ENCODE assay signal across 9 cellular contexts in genomic region chr5:97534166-97534565, GRCh38.
DNase-seq lines count a peak whose midpoint lies in the region; ATAC-seq and TF ChIP-seq lines count a peak whose summit lies in the region.
"Had no signal": no experiment of that assay in that cellular context is flagged by ENCODE, and none has a peak within 500 bp of the region (broad histone marks: within the 10 kb centered on the region; RNA-seq: fewer than 3 reads in every experiment).

No MANE protein-coding gene starts in this region.

- TF ChIP-seq CTCF in AG04450 (IDR thresholded peaks at IDR 0.05; ENCODE audit: low read depth, low read length) (peak; percentile 76), GM12874 (IDR thresholded peaks at IDR 0.05; ENCODE audit: insufficient read depth, low read depth, low read length) (peak; percentile 60), HFFc6 (IDR thresholded peaks at IDR 0.05) (peak; percentile 91)

- CTCF ChIA-PET in AG04450 (lab: Charles Lee): interaction anchor here (0.6 to 4.2 kb wide), 55 partner anchors 9 to 1267 kb away, joined by 3 to 58 read pairs (median 4); partner anchors contain the start of gene RIOK2

- no peaks in the 10 kb centered on the region for H3K9me3 Mint-ChIP-seq in HFFc6
- no peaks in the 10 kb centered on the region for H3K9me3 Mint-ChIP-seq in activated T-helper 17 cell treated with anti-CD3 and anti-CD28 coated beads, Interleukin-2, amount 50 U/mL, for 72 hours
- H3K9me3 Mint-ChIP-seq in stimulated activated memory B cell treated with anti-CD40 and anti-IgM and Interleukin-4, amounts not matched to agents 10 μg/mL and 1 μg/mL and 100 μg/mL, for 72 hours: no peaks in the 10 kb centered on the region
- H3K9me3 Mint-ChIP-seq: T-cell had no signal

- peak; percentile 26 for ATAC-seq in activated T-helper 17 cell treated with anti-CD3 and anti-CD28 coated beads, Interleukin-2, amount 50 U/mL, for 72 hours (replicated peaks)
- ATAC-seq in stimulated activated memory B cell treated with anti-CD40 and anti-IgM and Interleukin-4, amounts not matched to agents 10 μg/mL and 1 μg/mL and 100 μg/mL, for 72 hours: peak; percentile 48
- ATAC-seq: T-cell had no signal

- DNase-seq in AG04450 (ENCODE audit: low read depth, low spot score) (peak; percentile 84), HFFc6 (peak; percentile 91), LoVo (ENCODE audit: low spot score) (peak; percentile 50), hepatic stellate cell (ENCODE audit: low spot score) (peak; percentile 71), activated gamma-delta T cell (lab: John Stamatoyannopoulos, UW) (no peak)

- no peaks in the 10 kb centered on the region for H3K27me3 ChIP-seq in AG04450 (ENCODE audit: control insufficient read depth, insufficient read depth, low read length)

- no peaks in the 10 kb centered on the region for H3K36me3 Mint-ChIP-seq in HFFc6 (ENCODE audit: low read depth)
- H3K36me3 Mint-ChIP-seq in activated T-helper 17 cell treated with anti-CD3 and anti-CD28 coated beads, Interleukin-2, amount 50 U/mL, for 72 hours (ENCODE audit: low read depth): no peaks in the 10 kb centered on the region
- H3K36me3 Mint-ChIP-seq in stimulated activated memory B cell treated with anti-CD40 and anti-IgM and Interleukin-4, amounts not matched to agents 10 μg/mL and 1 μg/mL and 100 μg/mL, for 72 hours: no peaks in the 10 kb centered on the region
- H3K36me3 Mint-ChIP-seq: T-cell had no signal

- no peaks in the 10 kb centered on the region; the same call in 1 of the 2 replicates for H3K27me3 Mint-ChIP-seq in HFFc6 (ENCODE audit: insufficient read depth)
- H3K27me3 Mint-ChIP-seq in activated T-helper 17 cell treated with anti-CD3 and anti-CD28 coated beads, Interleukin-2, amount 50 U/mL, for 72 hours: no peaks in the 10 kb centered on the region
- H3K27me3 Mint-ChIP-seq in stimulated activated memory B cell treated with anti-CD40 and anti-IgM and Interleukin-4, amounts not matched to agents 10 μg/mL and 1 μg/mL and 100 μg/mL, for 72 hours: no peaks in the 10 kb centered on the region
- H3K27me3 Mint-ChIP-seq: T-cell had no signal

- no peak overlapping the region; the same call in 1 of the 2 replicates for H3K4me3 Mint-ChIP-seq in HFFc6
- no peak overlapping the region for H3K4me3 Mint-ChIP-seq in activated T-helper 17 cell treated with anti-CD3 and anti-CD28 coated beads, Interleukin-2, amount 50 U/mL, for 72 hours
- no peak overlapping the region for H3K4me3 Mint-ChIP-seq in stimulated activated memory B cell treated with anti-CD40 and anti-IgM and Interleukin-4, amounts not matched to agents 10 μg/mL and 1 μg/mL and 100 μg/mL, for 72 hours
- H3K4me3 Mint-ChIP-seq: T-cell had no signal

- POLR2A ChIA-PET in AG04450 (lab: Yijun Ruan, JAX): interaction anchor here (0.6 to 1.9 kb wide), 5 partner anchors 351 to 1262 kb away, joined by 3 to 9 read pairs (median 6); partner anchors contain the start of genes RGMB and RIOK2

- no peak overlapping the region for H3K27ac ChIP-seq in AG04450 (ENCODE audit: low read depth, low read length)

- H3K27ac Mint-ChIP-seq in HFFc6: 0 out of 2 replicates have a peak overlapping the region, but pooled peaks have one; percentile 14
- no peak overlapping the region for H3K27ac Mint-ChIP-seq in activated T-helper 17 cell treated with anti-CD3 and anti-CD28 coated beads, Interleukin-2, amount 50 U/mL, for 72 hours
- no peak overlapping the region for H3K27ac Mint-ChIP-seq in stimulated activated memory B cell treated with anti-CD40 and anti-IgM and Interleukin-4, amounts not matched to agents 10 μg/mL and 1 μg/mL and 100 μg/mL, for 72 hours

- H3K9me3 ChIP-seq in AG04450 (ENCODE audit: control insufficient read depth, insufficient read depth, low read length): no peaks in the 10 kb centered on the region

- peaks cover 29% of the 10 kb centered on the region for H3K4me1 Mint-ChIP-seq in HFFc6 (ENCODE audit: low read depth)
- H3K4me1 Mint-ChIP-seq in activated T-helper 17 cell treated with anti-CD3 and anti-CD28 coated beads, Interleukin-2, amount 50 U/mL, for 72 hours: no peaks in the 10 kb centered on the region
- H3K4me1 Mint-ChIP-seq in stimulated activated memory B cell treated with anti-CD40 and anti-IgM and Interleukin-4, amounts not matched to agents 10 μg/mL and 1 μg/mL and 100 μg/mL, for 72 hours: no peaks in the 10 kb centered on the region

- H3K4me3 ChIP-seq in AG04450 (ENCODE audit: low read depth, low read length): no peak overlapping the region
